ENCODE assay signal across 38 cellular contexts in the genomic region with DNA sequence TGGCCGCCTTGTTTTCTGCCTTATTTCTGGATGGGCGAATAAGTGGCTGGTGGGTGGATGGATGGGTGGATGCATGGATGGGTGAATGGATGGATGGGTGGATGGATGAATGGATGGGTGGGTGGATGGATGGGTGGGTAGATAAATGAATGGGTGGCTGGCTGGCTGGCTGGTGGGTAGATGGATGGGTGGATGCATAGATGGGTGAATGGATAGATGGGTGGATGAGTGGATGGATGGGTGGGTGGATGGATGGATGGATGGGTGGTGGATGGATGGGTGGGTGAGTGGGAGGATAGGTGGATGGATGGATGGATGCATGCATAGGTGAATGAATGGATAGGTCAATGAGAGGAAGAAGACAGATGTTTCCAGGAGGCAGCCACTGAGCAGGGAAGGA.
"Had no signal": no experiment of that assay in that cellular context is flagged by ENCODE, and none has a peak within 500 bp of the region (broad histone marks: within the 10 kb centered on the region; RNA-seq: fewer than 3 reads in every experiment).

No MANE protein-coding gene starts in this region.

- H3K4me1 Mint-ChIP-seq: activated CD4-positive, alpha-beta T cell treated with anti-CD3 and anti-CD28 coated beads, Interleukin-2, amount 10 ng/mL, durations not matched to agents 24 days and 14 days; activated naive CD8-positive, alpha-beta T cell treated with anti-CD3 and anti-CD28 coated beads for 36 hours; brain; central memory CD8-positive, alpha-beta T cell had no signal

- DNase-seq: activated B cell treated with CpG ODN at 0.5 μM for 24 hours; activated CD4-positive, alpha-beta memory T cell treated with anti-CD3 and anti-CD28 coated beads for 36 hours; activated CD4-positive, alpha-beta T cell treated with anti-CD3 and anti-CD28 coated beads for 4 hours; activated CD4-positive, alpha-beta T cell treated with anti-CD3 and anti-CD28 coated beads, Interleukin-2, amount 10 ng/mL, durations not matched to agents 24 days and 14 days; activated CD4-positive, alpha-beta T cell treated with anti-CD3 and anti-CD28 coated beads, Interleukin-2, amount 50 U/mL, for 1 hour; activated CD4-positive, alpha-beta T cell treated with anti-CD3 and anti-CD28 coated beads, Interleukin-2, amount 50 U/mL, for 4 hours; activated CD4-positive, CD25-positive, alpha-beta regulatory T cell treated with anti-CD3 and anti-CD28 coated beads, Interleukin-2, amount 50 U/mL, for 72 hours; activated CD8-positive, alpha-beta memory T cell treated with anti-CD3 and anti-CD28 coated beads, Interleukin-2, amount 50 U/mL, for 4 hours; activated CD8-positive, alpha-beta T cell treated with anti-CD3 and anti-CD28 coated beads for 36 hours; activated effector memory CD4-positive, alpha-beta T cell treated with anti-CD3 and anti-CD28 coated beads, Interleukin-2, amount 50 U/mL, for 16 hours; activated gamma-delta T cell treated with Interleukin-2 at 50 U/mL for 16 hours; activated naive CD4-positive, alpha-beta T cell; activated naive CD4-positive, alpha-beta T cell treated with anti-CD3 and anti-CD28 coated beads for 36 hours; activated naive CD4-positive, alpha-beta T cell treated with anti-CD3 and anti-CD28 coated beads, Interleukin-2, amount 50 U/mL, for 16 hours; activated naive CD8-positive, alpha-beta T cell treated with anti-CD3 and anti-CD28 coated beads for 36 hours; activated T-cell treated with anti-CD3 and anti-CD28 coated beads for 4 hours; activated T-cell treated with anti-CD3 and anti-CD28 coated beads, Interleukin-2, amount 50 U/mL, for 1 hour; activated T-cell treated with anti-CD3 and anti-CD28 coated beads, Interleukin-2, amount 50 U/mL, for 4 hours; activated T-cell treated with anti-CD3 and anti-CD28 coated beads, Interleukin-2, amount 50 U/mL, for 72 hours; adrenal gland; amniotic stem cell; anterior cingulate cortex; caudate nucleus; cerebellar nuclear complex; T-helper 1 cell; T-helper 2 cell; T-helper 9 cell had no signal

- H3K4me3 ChIP-seq: adrenal gland, ascending aorta, cardiac muscle cell had no signal

- H3K4me3 Mint-ChIP-seq: activated B cell treated with CpG ODN at 0.5 μM for 24 hours; activated CD4-positive, alpha-beta memory T cell treated with anti-CD3 and anti-CD28 coated beads for 36 hours; activated CD4-positive, alpha-beta T cell treated with anti-CD3 and anti-CD28 coated beads, Interleukin-2, amount 10 ng/mL, durations not matched to agents 24 days and 14 days; activated CD8-positive, alpha-beta T cell treated with anti-CD3 and anti-CD28 coated beads for 36 hours; activated naive CD4-positive, alpha-beta T cell treated with anti-CD3 and anti-CD28 coated beads for 36 hours; activated naive CD8-positive, alpha-beta T cell treated with anti-CD3 and anti-CD28 coated beads for 36 hours; activated T-cell treated with anti-CD3 and anti-CD28 coated beads, Interleukin-2, amount 50 U/mL, for 4 hours; activated T-cell treated with anti-CD3 and anti-CD28 coated beads, Interleukin-2, amount 50 U/mL, for 72 hours; activated T-helper 1 cell treated with anti-CD3 and anti-CD28 coated beads, Interleukin-12 subunit alpha, Interleukin-12 subunit beta, Interleukin-2, Interleukin-4 antibody, amounts not matched to agents 30 ng/mL and 10 ng/mL and 1 ng/mL, durations not matched to agents 14 hours and 24 hours and 36 hours; activated T-helper 17 cell treated with anti-CD3 and anti-CD28 coated beads, Interleukin-2, amount 50 U/mL, for 72 hours; brain; central memory CD8-positive, alpha-beta T cell; T-helper 1 cell treated with Interleukin-12 subunit alpha and Interleukin-12 subunit beta and Interleukin-4 antibody, amounts not matched to agents 30 μg/mL and 1 μg/mL, for 36 hours; T-helper 2 cell treated with Interferon-gamma antibody and Interleukin-4, amounts not matched to agents 5 μg/mL and 100 μg/mL, for 36 hours had no signal

- H3K36me3 ChIP-seq: adrenal gland, ascending aorta, cardiac muscle cell had no signal

- H3K4me1 ChIP-seq: adrenal gland, ascending aorta had no signal

- H3K27ac Mint-ChIP-seq: activated B cell treated with CpG ODN at 0.5 μM for 24 hours; activated CD4-positive, alpha-beta memory T cell treated with anti-CD3 and anti-CD28 coated beads for 36 hours; activated CD4-positive, alpha-beta T cell treated with anti-CD3 and anti-CD28 coated beads, Interleukin-2, amount 10 ng/mL, durations not matched to agents 24 days and 14 days; activated CD8-positive, alpha-beta T cell treated with anti-CD3 and anti-CD28 coated beads for 36 hours; activated naive CD4-positive, alpha-beta T cell treated with anti-CD3 and anti-CD28 coated beads for 36 hours; activated naive CD4-positive, alpha-beta T cell treated with anti-CD3 and anti-CD28 coated beads, Interleukin-2, amount 50 U/mL, for 72 hours; activated naive CD8-positive, alpha-beta T cell treated with anti-CD3 and anti-CD28 coated beads for 36 hours; activated T-cell treated with anti-CD3 and anti-CD28 coated beads, Interleukin-2, amount 50 U/mL, for 72 hours; activated T-helper 1 cell treated with anti-CD3 and anti-CD28 coated beads, Interleukin-12 subunit alpha, Interleukin-12 subunit beta, Interleukin-2, Interleukin-4 antibody, amounts not matched to agents 30 ng/mL and 10 ng/mL and 1 ng/mL, durations not matched to agents 14 hours and 24 hours and 36 hours; brain; T-helper 1 cell treated with Interleukin-12 subunit alpha and Interleukin-12 subunit beta and Interleukin-4 antibody, amounts not matched to agents 30 μg/mL and 1 μg/mL, for 36 hours; T-helper 2 cell treated with Interferon-gamma antibody and Interleukin-4, amounts not matched to agents 5 μg/mL and 100 μg/mL, for 36 hours had no signal

- FAIRE-seq: TTC549 had no signal

- H3K27ac ChIP-seq: adrenal gland, ascending aorta, cardiac muscle cell, VCaP had no signal

- H3K27me3 Mint-ChIP-seq: activated CD4-positive, alpha-beta memory T cell treated with anti-CD3 and anti-CD28 coated beads for 36 hours; activated CD8-positive, alpha-beta T cell treated with anti-CD3 and anti-CD28 coated beads for 36 hours; activated naive CD8-positive, alpha-beta T cell treated with anti-CD3 and anti-CD28 coated beads for 36 hours; activated T-helper 17 cell treated with anti-CD3 and anti-CD28 coated beads, Interleukin-2, amount 50 U/mL, for 72 hours had no signal

- H3K27me3 ChIP-seq: adrenal gland, ascending aorta, cardiac muscle cell had no signal

- ATAC-seq: activated CD8-positive, alpha-beta T cell treated with anti-CD3 and anti-CD28 coated beads for 36 hours; activated naive CD4-positive, alpha-beta T cell treated with anti-CD3 and anti-CD28 coated beads, Interleukin-2, amount 50 U/mL, for 72 hours; activated T-cell treated with anti-CD3 and anti-CD28 coated beads, Interleukin-2, amount 50 U/mL, for 4 hours; activated T-cell treated with anti-CD3 and anti-CD28 coated beads, Interleukin-2, amount 50 U/mL, for 72 hours; activated T-helper 17 cell treated with anti-CD3 and anti-CD28 coated beads, Interleukin-2, amount 50 U/mL, for 72 hours had no signal
